In genomic region chrX:13112499-13112898, GRCh38 we compare ENCODE assay signal across 18 cellular contexts.
DNase-seq lines count a peak whose midpoint lies in the region; ATAC-seq and TF ChIP-seq lines count a peak whose summit lies in the region.
"Had no signal": no experiment of that assay in that cellular context is flagged by ENCODE, and none has a peak within 500 bp of the region (broad histone marks: within the 10 kb centered on the region; RNA-seq: fewer than 3 reads in every experiment).

No MANE protein-coding gene starts in this region.

- H4K20me1 ChIP-seq in PC-3 (ENCODE audit: low read length): no peaks in the 10 kb centered on the region
- H4K20me1 ChIP-seq: BLaER1 had no signal

- H3K36me3 ChIP-seq in PC-3 (ENCODE audit: low read depth, low read length): no peaks in the 10 kb centered on the region
- H3K36me3 ChIP-seq in suprapubic skin: no peaks in the 10 kb centered on the region
- H3K36me3 ChIP-seq in BE2C: no peaks in the 10 kb centered on the region
- H3K36me3 ChIP-seq in mucosa of descending colon (ENCODE audit: low read depth): no peaks in the 10 kb centered on the region
- H3K36me3 ChIP-seq: BLaER1, HAP-1 had no signal

- DNase-seq in EH (ENCODE audit: low read depth): peak; percentile 67
- DNase-seq in PC-3: peak; percentile 65
- no peak for DNase-seq in suprapubic skin (ENCODE audit: low spot score in 2 of 2)
- no peak for DNase-seq in BE2C
- no peak for DNase-seq in SIG-M5 (lab: John Stamatoyannopoulos, UW)
- no peak for DNase-seq in mucosa of descending colon
- DNase-seq: 8988T; Caco-2; CD4-positive, CD25-positive, alpha-beta regulatory T cell; CD8-positive, alpha-beta T cell; DMS153; DND-41; GF-D8; GOT3; HFFc6 had no signal

- 0 out of 2 replicates have a peak, but pooled peaks cover 2% of the 10 kb centered on the region for H3K9me3 ChIP-seq in PC-3 (ENCODE audit: low read length)
- H3K9me3 ChIP-seq in suprapubic skin: no peaks in the 10 kb centered on the region
- no peaks in the 10 kb centered on the region for H3K9me3 ChIP-seq in BE2C
- H3K9me3 ChIP-seq in mucosa of descending colon: no peaks in the 10 kb centered on the region
- H3K9me3 ChIP-seq: Caco-2, HAP-1 had no signal

- no peak for TF ChIP-seq CTCF in PC-3 (conservative IDR thresholded peaks at IDR 0.05; ENCODE audit: low read depth, low read length)
- TF ChIP-seq CTCF in suprapubic skin (IDR thresholded peaks at IDR 0.05): no peak
- no peak for TF ChIP-seq CTCF in BE2C (IDR thresholded peaks at IDR 0.05; ENCODE audit: low read depth, low read length)
- no peak for TF ChIP-seq CTCF in mucosa of descending colon (IDR thresholded peaks at IDR 0.05)

- no peaks in the 10 kb centered on the region for H3K9me2 ChIP-seq in PC-3 (replicated peaks; ENCODE audit: low read length)

- POLR2A ChIA-PET in PC-3 (lab: Charles Lee; ENCODE audit: unreplicated experiment): no interaction called here

- CTCF ChIA-PET in PC-3 (lab: Charles Lee): no interaction called here

- no peak for TF ChIP-seq POLR2A in suprapubic skin (IDR thresholded peaks at IDR 0.05)

- H3K4me1 ChIP-seq in PC-3 (ENCODE audit: insufficient read depth, low read length): peaks cover 35% of the 10 kb centered on the region
- H3K4me1 ChIP-seq in suprapubic skin: peaks cover 12% of the 10 kb centered on the region
- no peaks in the 10 kb centered on the region for H3K4me1 ChIP-seq in BE2C
- H3K4me1 ChIP-seq in mucosa of descending colon (ENCODE audit: low read depth): no peaks in the 10 kb centered on the region
- H3K4me1 ChIP-seq: BLaER1, HAP-1 had no signal

- no peak overlapping the region for H3K4me2 ChIP-seq in PC-3 (ENCODE audit: low read length)
- H3K4me2 ChIP-seq: BLaER1 had no signal

- ATAC-seq in PC-3 (peak; percentile 54), mucosa of descending colon (no peak)
- ATAC-seq: CD8-positive, alpha-beta T cell had no signal

- no peak overlapping the region for H3K4me3 ChIP-seq in PC-3 (ENCODE audit: low read length)
- H3K4me3 ChIP-seq in suprapubic skin: no peak overlapping the region
- H3K4me3 ChIP-seq in BE2C (ENCODE audit: low read depth, low read length): no peak overlapping the region
- no peak overlapping the region for H3K4me3 ChIP-seq in mucosa of descending colon
- H3K4me3 ChIP-seq: BLaER1, HAP-1 had no signal

- intact Hi-C loops in PC-3 (cut with micrococcal nuclease) (loop anchor here (5.0 kb wide), 1 partner anchor 110 kb away; no protein-coding TSS in a partner anchor), mucosa of descending colon (cut with DNase I, micrococcal nuclease) (no loop called here)

- no peak for TF ChIP-seq EP300 in suprapubic skin (IDR thresholded peaks at IDR 0.05)

- no peak overlapping the region for H2AFZ ChIP-seq in PC-3 (ENCODE audit: low read length)

- no peaks in the 10 kb centered on the region for H3K79me2 ChIP-seq in PC-3 (ENCODE audit: low read length)

- 68% methylated on average over 1 of the region's 1 CpG for WGBS in suprapubic skin

- peak overlapping the region; percentile 62 for H3K9ac ChIP-seq in PC-3 (ENCODE audit: low read length)
- H3K9ac ChIP-seq: BLaER1 had no signal

- H3K27ac ChIP-seq in PC-3 (ENCODE audit: low read length): peak overlapping the region; percentile 96
- H3K27ac ChIP-seq in suprapubic skin: peak overlapping the region; percentile 72
- H3K27ac ChIP-seq: BLaER1, C4-2B had no signal

- H3K27me3 ChIP-seq in PC-3 (ENCODE audit: low read length) (no peaks in the 10 kb centered on the region), suprapubic skin (no peaks in the 10 kb centered on the region), BE2C (no peaks in the 10 kb centered on the region)
- H3K27me3 ChIP-seq: BLaER1 had no signal

- no TSS peak for BruUV-seq in PC-3 (replicated peaks; lab: Mats Ljungman, UMichigan)

- H3F3A ChIP-seq in PC-3 (ENCODE audit: low read length, unreplicated experiment): peaks cover 3% of the 10 kb centered on the region

Comparison
In these comparisons a context has a peak if more than half of its experiments do, and no peak if none do; other contexts are left out.
1. DNase-seq: peak in EH (single experiment) and PC-3 (single experiment); none in suprapubic skin (0 of 2), BE2C (single experiment), SIG-M5 (single experiment) and mucosa of descending colon (0 of 3).